1 cellular context compared by ENCODE assay signal in the genomic region with DNA sequence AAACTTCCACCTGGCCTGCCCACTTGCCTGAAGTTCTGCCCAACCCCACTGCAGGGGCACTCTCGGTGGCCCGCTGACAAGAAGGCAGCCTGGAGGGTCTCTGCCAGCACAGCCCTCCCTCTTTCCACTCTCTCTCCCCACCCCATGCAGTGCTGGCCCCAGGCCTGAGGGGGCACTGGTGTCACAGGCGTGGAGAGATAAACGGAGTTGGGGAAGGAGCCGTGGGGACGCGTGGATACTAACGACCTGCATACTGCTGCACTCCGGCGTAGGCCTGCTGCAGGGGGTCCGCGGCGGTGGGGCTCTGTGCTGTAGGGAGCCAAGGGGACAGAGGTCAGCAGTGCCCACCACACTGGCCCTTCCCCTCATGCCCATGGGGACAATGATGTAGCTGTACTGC.
TF ChIP-seq lines count a peak whose summit lies in the region.

No MANE protein-coding gene starts in this region.

TF ChIP-seq in GM23338, 12 proteins besides CTCF, POLR2A, EP300 and RAD21 (continued from another document):
- no peak for TF ChIP-seq NANOG (IDR thresholded peaks at IDR 0.05; ENCODE audit: borderline replicate concordance)
- TF ChIP-seq ZNF462 (CRISPR knock-in tag; IDR thresholded peaks at IDR 0.05), result no peak
